1 cellular context compared by ENCODE assay signal in the genomic region with DNA sequence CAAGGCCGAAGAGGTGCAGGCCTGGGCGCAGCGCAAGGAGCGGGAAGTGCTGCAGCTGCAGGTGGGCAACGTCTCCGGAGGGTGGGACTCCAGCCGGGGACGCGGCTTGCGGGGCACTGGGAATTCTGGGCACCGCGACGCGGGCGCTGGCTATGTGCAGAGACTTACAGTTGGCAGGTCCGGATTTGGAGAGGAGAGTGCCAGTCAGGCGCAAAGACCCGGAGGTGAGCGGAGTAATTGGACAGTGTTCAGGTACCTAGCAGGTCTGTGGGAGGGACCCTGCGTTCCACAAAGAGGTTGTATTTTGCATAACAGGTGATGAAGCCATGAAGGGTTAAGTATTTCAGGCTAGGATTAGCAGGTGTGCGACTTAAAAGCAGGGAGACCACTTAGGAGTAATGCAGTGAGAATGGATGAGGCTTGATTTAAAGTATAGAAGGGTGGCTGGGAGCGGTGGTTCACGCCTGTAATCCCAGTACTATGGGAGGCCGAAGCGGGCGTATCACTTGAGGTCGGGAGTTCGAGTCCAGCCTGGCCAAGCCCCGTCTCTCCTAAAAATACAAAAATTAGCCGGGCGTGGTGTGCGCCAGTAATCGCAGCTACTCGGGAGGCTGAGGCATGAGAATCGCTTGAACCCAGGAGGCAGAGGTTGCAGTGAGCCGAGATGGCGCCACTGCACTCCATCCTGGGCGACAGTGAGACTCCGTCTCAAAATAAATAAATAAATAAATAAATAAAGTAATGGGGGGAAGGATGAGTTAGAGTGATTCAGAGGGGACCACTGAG.
TF ChIP-seq lines count a peak whose summit lies in the region.

No MANE protein-coding gene starts in this region.

TF ChIP-seq in H1, 55 proteins besides CTCF, POLR2A, EP300 and RAD21:
- TF ChIP-seq RNF2 (IDR thresholded peaks at IDR 0.05; ENCODE audit: borderline replicate concordance, low read depth, low read length, missing control alignments, poor library complexity, severe bottlenecking) (no peak), ASH2L (IDR thresholded peaks at IDR 0.05; ENCODE audit: low read length) (peak; percentile 6), NANOG (IDR thresholded peaks at IDR 0.05; ENCODE audit: insufficient read depth, low read depth, low read length, poor library complexity, severe bottlenecking) (no peak), RBBP5 (IDR thresholded peaks at IDR 0.05; ENCODE audit: borderline replicate concordance, low read depth, low read length) (no peak), SIN3A (conservative IDR thresholded peaks at IDR 0.05 in 1 of 2, IDR thresholded peaks at IDR 0.05 in 1 of 2; ENCODE audit: low read depth in 1 of 2, low read length in 2 of 2) (no peak), HDAC2 (IDR thresholded peaks at IDR 0.05; ENCODE audit: borderline replicate concordance in 1 of 2, low read depth in 2 of 2, low read length in 2 of 2) (0 out of 4 replicates have a peak, but pooled peaks of 1 of the 2 experiments have one; percentile 4), SP4 (IDR thresholded peaks at IDR 0.05; ENCODE audit: low read length) (no peak), ZNF274 (IDR thresholded peaks at IDR 0.05; ENCODE audit: borderline replicate concordance, extremely low read depth, low read length) (no peak)
- TF ChIP-seq, protein P1, sequence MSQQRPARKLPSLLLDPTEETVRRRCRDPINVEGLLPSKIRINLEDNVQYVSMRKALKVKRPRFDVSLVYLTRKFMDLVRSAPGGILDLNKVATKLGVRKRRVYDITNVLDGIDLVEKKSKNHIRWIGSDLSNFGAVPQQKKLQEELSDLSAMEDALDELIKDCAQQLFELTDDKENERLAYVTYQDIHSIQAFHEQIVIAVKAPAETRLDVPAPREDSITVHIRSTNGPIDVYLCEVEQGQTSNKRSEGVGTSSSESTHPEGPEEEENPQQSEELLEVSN (IDR thresholded peaks at IDR 0.05) = 0 out of 2 replicates have a peak, but pooled peaks have one; percentile 16
- TF ChIP-seq, protein P2, sequence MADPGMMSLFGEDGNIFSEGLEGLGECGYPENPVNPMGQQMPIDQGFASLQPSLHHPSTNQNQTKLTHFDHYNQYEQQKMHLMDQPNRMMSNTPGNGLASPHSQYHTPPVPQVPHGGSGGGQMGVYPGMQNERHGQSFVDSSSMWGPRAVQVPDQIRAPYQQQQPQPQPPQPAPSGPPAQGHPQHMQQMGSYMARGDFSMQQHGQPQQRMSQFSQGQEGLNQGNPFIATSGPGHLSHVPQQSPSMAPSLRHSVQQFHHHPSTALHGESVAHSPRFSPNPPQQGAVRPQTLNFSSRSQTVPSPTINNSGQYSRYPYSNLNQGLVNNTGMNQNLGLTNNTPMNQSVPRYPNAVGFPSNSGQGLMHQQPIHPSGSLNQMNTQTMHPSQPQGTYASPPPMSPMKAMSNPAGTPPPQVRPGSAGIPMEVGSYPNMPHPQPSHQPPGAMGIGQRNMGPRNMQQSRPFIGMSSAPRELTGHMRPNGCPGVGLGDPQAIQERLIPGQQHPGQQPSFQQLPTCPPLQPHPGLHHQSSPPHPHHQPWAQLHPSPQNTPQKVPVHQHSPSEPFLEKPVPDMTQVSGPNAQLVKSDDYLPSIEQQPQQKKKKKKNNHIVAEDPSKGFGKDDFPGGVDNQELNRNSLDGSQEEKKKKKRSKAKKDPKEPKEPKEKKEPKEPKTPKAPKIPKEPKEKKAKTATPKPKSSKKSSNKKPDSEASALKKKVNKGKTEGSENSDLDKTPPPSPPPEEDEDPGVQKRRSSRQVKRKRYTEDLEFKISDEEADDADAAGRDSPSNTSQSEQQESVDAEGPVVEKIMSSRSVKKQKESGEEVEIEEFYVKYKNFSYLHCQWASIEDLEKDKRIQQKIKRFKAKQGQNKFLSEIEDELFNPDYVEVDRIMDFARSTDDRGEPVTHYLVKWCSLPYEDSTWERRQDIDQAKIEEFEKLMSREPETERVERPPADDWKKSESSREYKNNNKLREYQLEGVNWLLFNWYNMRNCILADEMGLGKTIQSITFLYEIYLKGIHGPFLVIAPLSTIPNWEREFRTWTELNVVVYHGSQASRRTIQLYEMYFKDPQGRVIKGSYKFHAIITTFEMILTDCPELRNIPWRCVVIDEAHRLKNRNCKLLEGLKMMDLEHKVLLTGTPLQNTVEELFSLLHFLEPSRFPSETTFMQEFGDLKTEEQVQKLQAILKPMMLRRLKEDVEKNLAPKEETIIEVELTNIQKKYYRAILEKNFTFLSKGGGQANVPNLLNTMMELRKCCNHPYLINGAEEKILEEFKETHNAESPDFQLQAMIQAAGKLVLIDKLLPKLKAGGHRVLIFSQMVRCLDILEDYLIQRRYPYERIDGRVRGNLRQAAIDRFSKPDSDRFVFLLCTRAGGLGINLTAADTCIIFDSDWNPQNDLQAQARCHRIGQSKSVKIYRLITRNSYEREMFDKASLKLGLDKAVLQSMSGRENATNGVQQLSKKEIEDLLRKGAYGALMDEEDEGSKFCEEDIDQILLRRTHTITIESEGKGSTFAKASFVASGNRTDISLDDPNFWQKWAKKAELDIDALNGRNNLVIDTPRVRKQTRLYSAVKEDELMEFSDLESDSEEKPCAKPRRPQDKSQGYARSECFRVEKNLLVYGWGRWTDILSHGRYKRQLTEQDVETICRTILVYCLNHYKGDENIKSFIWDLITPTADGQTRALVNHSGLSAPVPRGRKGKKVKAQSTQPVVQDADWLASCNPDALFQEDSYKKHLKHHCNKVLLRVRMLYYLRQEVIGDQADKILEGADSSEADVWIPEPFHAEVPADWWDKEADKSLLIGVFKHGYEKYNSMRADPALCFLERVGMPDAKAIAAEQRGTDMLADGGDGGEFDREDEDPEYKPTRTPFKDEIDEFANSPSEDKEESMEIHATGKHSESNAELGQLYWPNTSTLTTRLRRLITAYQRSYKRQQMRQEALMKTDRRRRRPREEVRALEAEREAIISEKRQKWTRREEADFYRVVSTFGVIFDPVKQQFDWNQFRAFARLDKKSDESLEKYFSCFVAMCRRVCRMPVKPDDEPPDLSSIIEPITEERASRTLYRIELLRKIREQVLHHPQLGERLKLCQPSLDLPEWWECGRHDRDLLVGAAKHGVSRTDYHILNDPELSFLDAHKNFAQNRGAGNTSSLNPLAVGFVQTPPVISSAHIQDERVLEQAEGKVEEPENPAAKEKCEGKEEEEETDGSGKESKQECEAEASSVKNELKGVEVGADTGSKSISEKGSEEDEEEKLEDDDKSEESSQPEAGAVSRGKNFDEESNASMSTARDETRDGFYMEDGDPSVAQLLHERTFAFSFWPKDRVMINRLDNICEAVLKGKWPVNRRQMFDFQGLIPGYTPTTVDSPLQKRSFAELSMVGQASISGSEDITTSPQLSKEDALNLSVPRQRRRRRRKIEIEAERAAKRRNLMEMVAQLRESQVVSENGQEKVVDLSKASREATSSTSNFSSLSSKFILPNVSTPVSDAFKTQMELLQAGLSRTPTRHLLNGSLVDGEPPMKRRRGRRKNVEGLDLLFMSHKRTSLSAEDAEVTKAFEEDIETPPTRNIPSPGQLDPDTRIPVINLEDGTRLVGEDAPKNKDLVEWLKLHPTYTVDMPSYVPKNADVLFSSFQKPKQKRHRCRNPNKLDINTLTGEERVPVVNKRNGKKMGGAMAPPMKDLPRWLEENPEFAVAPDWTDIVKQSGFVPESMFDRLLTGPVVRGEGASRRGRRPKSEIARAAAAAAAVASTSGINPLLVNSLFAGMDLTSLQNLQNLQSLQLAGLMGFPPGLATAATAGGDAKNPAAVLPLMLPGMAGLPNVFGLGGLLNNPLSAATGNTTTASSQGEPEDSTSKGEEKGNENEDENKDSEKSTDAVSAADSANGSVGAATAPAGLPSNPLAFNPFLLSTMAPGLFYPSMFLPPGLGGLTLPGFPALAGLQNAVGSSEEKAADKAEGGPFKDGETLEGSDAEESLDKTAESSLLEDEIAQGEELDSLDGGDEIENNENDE (IDR thresholded peaks at IDR 0.05; ENCODE audit: insufficient replicate concordance, low read length) = no peak
- TF ChIP-seq, protein P3, sequence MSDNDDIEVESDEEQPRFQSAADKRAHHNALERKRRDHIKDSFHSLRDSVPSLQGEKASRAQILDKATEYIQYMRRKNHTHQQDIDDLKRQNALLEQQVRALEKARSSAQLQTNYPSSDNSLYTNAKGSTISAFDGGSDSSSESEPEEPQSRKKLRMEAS (IDR thresholded peaks at IDR 0.05) = 0 out of 2 replicates have a peak, but pooled peaks have one; percentile 3
TF ChIP-seq in H1: peak in this region for 4.
